Comparison of ENCODE assay signal across 19 cellular contexts in the genomic region with DNA sequence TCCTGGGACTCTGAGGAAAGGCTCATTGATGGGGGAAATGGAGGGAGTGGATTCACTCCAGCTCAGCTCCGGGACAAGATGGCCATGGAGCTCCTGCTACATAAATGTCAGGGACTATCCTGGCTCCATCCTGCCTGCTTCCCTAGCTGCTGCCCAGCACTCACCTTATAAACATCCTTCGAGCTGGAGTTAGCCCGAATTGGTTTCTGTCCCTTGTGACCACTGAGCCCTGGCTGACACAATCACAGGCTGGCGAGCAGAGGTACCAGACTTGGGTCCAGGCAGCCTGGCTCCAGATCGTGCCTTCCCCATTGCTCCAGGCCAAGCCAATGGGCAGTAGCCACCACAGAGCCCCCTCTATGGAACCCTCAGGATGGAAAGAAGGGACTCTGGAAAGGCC.
DNase-seq lines count a peak whose midpoint lies in the region; ATAC-seq, FAIRE-seq and TF ChIP-seq lines count a peak whose summit lies in the region.
"Had no signal": no experiment of that assay in that cellular context is flagged by ENCODE, and none has a peak within 500 bp of the region (broad histone marks: within the 10 kb centered on the region; RNA-seq: fewer than 3 reads in every experiment).

No MANE protein-coding gene starts in this region.

- DNase-seq in Right ventricle myocardium inferior (ENCODE audit: missing footprints) (peak; percentile 50), right atrium auricular region (ENCODE audit: low spot score) (no peak), H1 (ENCODE audit: low read depth in 1 of 2, low spot score in 2 of 2) (no peak), pancreas (no peak)
- DNase-seq: AML-193; Caco-2; Calu3; CD4-positive, alpha-beta T cell; CD8-positive, alpha-beta T cell; DMS79 treated with DMSO at 0.1 percent for 48 hours; GF-D8 had no signal

- POLR2A ChIA-PET in H1 (lab: Charles Lee; ENCODE audit: partially characterized antibody): no interaction called here

- no peak overlapping the region for H3K23ac ChIP-seq in H1 (ENCODE audit: insufficient read length)

- H3K36me3 ChIP-seq in right atrium auricular region (no peaks in the 10 kb centered on the region), H1 (ENCODE audit: control insufficient read depth in 2 of 4, insufficient read depth in 4 of 4, low read length in 3 of 4) (no peaks in the 10 kb centered on the region; a peak in 1 of 8 replicates), pancreas (no peaks in the 10 kb centered on the region)
- H3K36me3 ChIP-seq: BLaER1 treated with 17β-estradiol and CSF1 and Interleukin-3, amounts not matched to agents 10 nM and 100 nM had no signal

- no peak overlapping the region for H2BK20ac ChIP-seq in H1 (ENCODE audit: low read length)

- H3K79me1 ChIP-seq in H1 (ENCODE audit: low read depth, low read length): no peaks in the 10 kb centered on the region

- H3K9ac ChIP-seq in H1 (replicated peaks in 1 of 4; ENCODE audit: extremely low read depth in 1 of 4, low read depth in 3 of 4, low read length in 3 of 4): no peak overlapping the region; a peak in 1 of 7 replicates
- H3K9ac ChIP-seq: BLaER1 treated with 17β-estradiol and CSF1 and Interleukin-3, amounts not matched to agents 10 nM and 100 nM had no signal

- H2AFZ ChIP-seq in H1 (ENCODE audit: low read length): 0 out of 2 replicates have a peak overlapping the region, but pooled peaks have one; percentile 11

- H2BK15ac ChIP-seq in H1 (ENCODE audit: low read length): no peak overlapping the region

- no peak for TF ChIP-seq POLR2A in H1 (IDR thresholded peaks at IDR 0.05; ENCODE audit: control extremely low read depth in 1 of 2, low read depth in 2 of 2, low read length in 2 of 2)

- H3K9me3 ChIP-seq in right atrium auricular region: no peaks in the 10 kb centered on the region
- no peaks in the 10 kb centered on the region for H3K9me3 ChIP-seq in H1 (ENCODE audit: insufficient read depth in 2 of 2, low read depth in 1 of 2, low read length in 1 of 2)
- H3K9me3 ChIP-seq in pancreas: no peaks in the 10 kb centered on the region
- H3K9me3 ChIP-seq: A549; BLaER1 treated with 17β-estradiol and CSF1 and Interleukin-3, amounts not matched to agents 10 nM and 100 nM; Caco-2 had no signal

- no peaks in the 10 kb centered on the region for H3K4me1 ChIP-seq in right atrium auricular region
- H3K4me1 ChIP-seq in H1 (replicated peaks in 1 of 4; ENCODE audit: control insufficient read depth in 3 of 4, insufficient read depth in 4 of 4, low read length in 3 of 4): no peaks in the 10 kb centered on the region
- H3K4me1 ChIP-seq in pancreas: no peaks in the 10 kb centered on the region
- H3K4me1 ChIP-seq: A549, Caco-2 had no signal

- no peaks in the 10 kb centered on the region for H3K27me3 ChIP-seq in right atrium auricular region
- H3K27me3 ChIP-seq in H1 (replicated peaks in 1 of 4; ENCODE audit: control insufficient read depth in 3 of 4, extremely low read depth in 1 of 4, insufficient read depth in 3 of 4, low read length in 3 of 4): no peaks in the 10 kb centered on the region
- H3K27me3 ChIP-seq in pancreas: no peaks in the 10 kb centered on the region
- H3K27me3 ChIP-seq: BLaER1 treated with 17β-estradiol and CSF1 and Interleukin-3, amounts not matched to agents 10 nM and 100 nM had no signal

- 0 out of 2 replicates have a peak overlapping the region, but pooled peaks have one; percentile 48 for H3K18ac ChIP-seq in H1 (ENCODE audit: extremely low read depth, low read length)

- 83% methylated on average over 5 of the region's 5 CpGs; no CpG with 5 or more reads in 1 of the 2 experiments for WGBS in H1 (ENCODE audit: extremely low coverage in 1 of 2, insufficient coverage in 1 of 2, insufficient read length in 1 of 2, insufficient replicate concordance in 2 of 2, low coverage in 1 of 2, low lambda C conversion rate in 2 of 2, missing lambda C conversion rate in 1 of 2), 2 experiments
- WGBS in pancreas, 2 donors: 80 to 90% methylated on average over 5 of the region's 5 CpGs

- H4K91ac ChIP-seq in H1 (replicated peaks; ENCODE audit: insufficient read length, low read length): peak overlapping the region; percentile 26

- no peak for TF ChIP-seq EP300 in H1 (IDR thresholded peaks at IDR 0.05; ENCODE audit: borderline replicate concordance in 1 of 2, low read depth in 2 of 2, low read length in 2 of 2)

- no peak overlapping the region for H2AK5ac ChIP-seq in H1 (ENCODE audit: low read depth, low read length)

- no peaks in the 10 kb centered on the region for H4K20me1 ChIP-seq in H1 (replicated peaks in 1 of 2; ENCODE audit: control insufficient read depth in 1 of 2, insufficient read depth in 2 of 2, low read length in 2 of 2)
- H4K20me1 ChIP-seq: BLaER1 treated with 17β-estradiol and CSF1 and Interleukin-3, amounts not matched to agents 10 nM and 100 nM had no signal

- H4K5ac ChIP-seq in H1 (ENCODE audit: insufficient read length, low read depth, low read length): no peak overlapping the region

- TF ChIP-seq RAD21 in H1 (IDR thresholded peaks at IDR 0.05 in 1 of 2, conservative IDR thresholded peaks at IDR 0.05 in 1 of 2; ENCODE audit: low read depth in 2 of 2, low read length in 2 of 2): no peak

- TF ChIP-seq CTCF in right atrium auricular region (IDR thresholded peaks at IDR 0.05) (no peak), H1 (IDR thresholded peaks at IDR 0.05; ENCODE audit: control extremely low read depth in 1 of 3, insufficient read depth in 1 of 3, low read depth in 1 of 3, low read length in 3 of 3) (no peak), pancreas (IDR thresholded peaks at IDR 0.05) (no peak)

- H2BK5ac ChIP-seq in H1 (ENCODE audit: low read depth, low read length): no peak overlapping the region

- no peak overlapping the region for H3K4me2 ChIP-seq in H1 (ENCODE audit: insufficient read depth in 1 of 2, low read depth in 2 of 2, low read length in 2 of 2)
- H3K4me2 ChIP-seq: A549 had no signal

- H3K56ac ChIP-seq in H1 (replicated peaks; ENCODE audit: insufficient read length, low read depth, low read length): no peak overlapping the region

- H4K8ac ChIP-seq in H1 (ENCODE audit: extremely low read depth, insufficient read depth, low read length): no peak overlapping the region

- CTCF ChIA-PET in H1 (lab: Charles Lee; ENCODE audit: partially characterized antibody): interaction anchor here (1.0 to 2.2 kb wide), 2 partner anchors 14 to 29 kb away, joined by 3 to 10 read pairs; no protein-coding TSS in a partner anchor

- no peak overlapping the region for H3K14ac ChIP-seq in H1 (ENCODE audit: insufficient read length)

- no peak for ATAC-seq in Right ventricle myocardium inferior
- ATAC-seq in GM18873 (IDR thresholded peaks at IDR 0.05; ENCODE audit: low FRiP score, unreplicated experiment): no peak
- ATAC-seq in pancreas: no peak
- ATAC-seq: A549; CD8-positive, alpha-beta T cell had no signal

- no peak overlapping the region for H3K4ac ChIP-seq in H1 (replicated peaks; ENCODE audit: insufficient read length, low read depth, low read length)

- H3K27ac ChIP-seq in right atrium auricular region (no peak overlapping the region), H1 (ENCODE audit: low read depth, low read length) (no peak overlapping the region), pancreas (no peak overlapping the region)
- H3K27ac ChIP-seq: 22Rv1; A549; BLaER1 treated with 17β-estradiol and CSF1 and Interleukin-3, amounts not matched to agents 10 nM and 100 nM; C4-2B had no signal

- no peak overlapping the region for H2BK120ac ChIP-seq in H1 (replicated peaks; ENCODE audit: low read depth, low read length)

- no peak overlapping the region for H3K4me3 ChIP-seq in right atrium auricular region
- no peak overlapping the region for H3K4me3 ChIP-seq in H1 (ENCODE audit: extremely low read depth in 1 of 4, insufficient read depth in 2 of 4, low read depth in 3 of 4, low read length in 4 of 4)
- no peak overlapping the region for H3K4me3 ChIP-seq in pancreas
- H3K4me3 ChIP-seq: A549; BLaER1 treated with 17β-estradiol and CSF1 and Interleukin-3, amounts not matched to agents 10 nM and 100 nM had no signal

- intact Hi-C loops in Right ventricle myocardium inferior (cut with DNase I): no loop called here
- intact Hi-C loops in pancreas (cut with DNase I): no loop called here

- H3K79me2 ChIP-seq in H1 (ENCODE audit: control insufficient read depth in 1 of 2, insufficient read depth in 2 of 2, low read length in 2 of 2): no peaks in the 10 kb centered on the region

- FAIRE-seq in H1 (lab: Jason Lieb, UNC) (no peak), pancreas (lab: Jason Lieb, UNC) (no peak)
- FAIRE-seq: A549, D721Med, G401.6, GM12891 had no signal

- H2BK12ac ChIP-seq in H1 (ENCODE audit: low read depth, low read length): no peak overlapping the region

- H3K23me2 ChIP-seq in H1 (ENCODE audit: low read depth, low read length): no peaks in the 10 kb centered on the region; the same call in 1 of the 2 replicates

TF ChIP-seq in H1, 55 proteins besides CTCF, POLR2A, EP300 and RAD21:
- no peak for TF ChIP-seq POLR2AphosphoS5 (IDR thresholded peaks at IDR 0.05; ENCODE audit: low read depth, low read length)
- no peak for TF ChIP-seq GTF2F1 (IDR thresholded peaks at IDR 0.05; ENCODE audit: borderline replicate concordance, low read depth, low read length)
- TF ChIP-seq YY1 (IDR thresholded peaks at IDR 0.05; ENCODE audit: low read depth, low read length): no peak
- no peak for TF ChIP-seq EZH2 (IDR thresholded peaks at IDR 0.05; ENCODE audit: low read depth, low read length, severe bottlenecking)
- TF ChIP-seq TCF12 (IDR thresholded peaks at IDR 0.05; ENCODE audit: low read depth, low read length): no peak
- no peak for TF ChIP-seq KDM1A (IDR thresholded peaks at IDR 0.05; ENCODE audit: borderline replicate concordance, low read length)
- no peak for TF ChIP-seq PHF8 (conservative IDR thresholded peaks at IDR 0.05; ENCODE audit: low read depth, low read length)
